In the genomic region with DNA sequence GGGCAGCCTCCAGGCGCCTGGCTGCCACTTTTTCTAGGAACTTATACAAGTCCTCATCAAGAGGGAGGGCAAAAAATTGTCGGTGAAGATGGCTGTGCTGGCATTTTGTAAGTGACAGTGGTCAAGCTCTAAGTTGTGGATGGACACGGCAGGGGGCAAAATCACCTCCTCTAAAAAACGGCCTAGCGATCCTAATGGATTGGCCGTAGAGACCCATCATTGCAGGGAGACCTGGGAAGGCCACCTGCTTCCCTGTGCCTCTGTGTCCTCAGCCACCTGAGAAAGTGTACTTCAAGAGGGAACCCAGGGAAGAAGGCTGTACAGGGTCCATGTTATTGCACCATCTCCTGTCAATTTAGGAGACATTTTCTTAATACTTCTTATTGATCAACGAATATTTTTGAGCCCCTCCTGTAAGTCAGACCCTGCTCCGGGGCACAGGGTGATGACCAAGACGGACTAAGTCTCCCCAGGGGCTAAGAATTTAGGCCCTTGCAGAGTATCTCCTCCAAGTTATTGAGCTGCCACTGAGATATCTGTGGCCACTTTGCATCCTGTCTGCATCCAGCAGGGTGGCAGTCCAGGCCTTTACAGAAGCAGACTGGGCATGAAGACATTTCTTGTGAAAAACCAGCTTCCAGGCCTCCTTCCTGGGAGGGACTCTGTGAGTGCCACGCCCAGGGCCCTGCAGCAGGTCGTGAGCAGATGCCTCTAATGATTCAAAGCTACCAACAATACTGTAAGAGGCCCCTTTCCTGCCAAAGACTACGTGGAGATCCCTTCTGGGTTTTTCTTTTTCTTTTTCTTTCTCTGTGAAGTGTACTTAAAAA, we compare ENCODE assay signal across 8 cellular contexts. TPM values are rescaled to one million over a fixed set of nuclear protein-coding genes. Genes with fewer than 3 reads are reported as not detected.
DNase-seq lines count a peak whose midpoint lies in the region.

No MANE protein-coding gene starts in this region.

- no peak overlapping the region for H3K4me3 ChIP-seq in HUES48 (ENCODE audit: low read depth, low read length)

- H3K27ac ChIP-seq in HUES48 (ENCODE audit: low read depth, low read length), result peak overlapping the region; percentile 3

- no peaks in the 10 kb centered on the region for H3K27me3 Mint-ChIP-seq in activated CD4-positive, alpha-beta memory T cell treated with anti-CD3 and anti-CD28 coated beads, Interleukin-2, amount 10 ng/mL, durations not matched to agents 7 days and 5 days

- intact Hi-C loops in posterior vena cava (cut with DNase I), result no loop called here

- POLR2A ChIA-PET in activated CD4-positive, alpha-beta memory T cell treated with anti-CD3 and anti-CD28 coated beads, Interleukin-2, amount 10 ng/mL, durations not matched to agents 7 days and 5 days (lab: Charles Lee), result interaction anchor here (0.6 to 4.6 kb wide), 17 partner anchors 9 to 522 kb away, joined by 3 to 74 read pairs (median 3); a partner anchor contains a TSS

- H3K27ac Mint-ChIP-seq in activated CD4-positive, alpha-beta memory T cell treated with anti-CD3 and anti-CD28 coated beads, Interleukin-2, amount 10 ng/mL, durations not matched to agents 7 days and 5 days, result peak overlapping the region; percentile 85

- no peaks in the 10 kb centered on the region for H3K9me3 ChIP-seq in HUES48 (ENCODE audit: control insufficient read depth, insufficient read depth, low read length)

- DNase-seq in COR-L47 (lab: John Stamatoyannopoulos, UW) (peak; percentile 34), fibroblast of peridontal ligament (ENCODE audit: extremely low read depth) (peak; percentile 23), posterior vena cava (ENCODE audit: low spot score) (no peak), cortex of kidney (lab: John Stamatoyannopoulos, UW) (no peak), ecto neural progenitor cell (ENCODE audit: low spot score) (no peak)
- peak; percentile 67 for DNase-seq in activated CD4-positive, alpha-beta memory T cell treated with anti-CD3 and anti-CD28 coated beads, Interleukin-2, amount 10 ng/mL, durations not matched to agents 7 days and 5 days
- DNase-seq in stimulated activated CD4-positive, alpha-beta T cell treated with anti-CD3 and anti-CD28 coated beads, Interleukin-2, amount 100 ng/mL, for 48 hours, result peak; percentile 39 to 49

- no peak overlapping the region for H3K9ac ChIP-seq in HUES48 (ENCODE audit: low read depth, low read length)

- peaks cover 39% of the 10 kb centered on the region for H3K4me1 ChIP-seq in HUES48 (ENCODE audit: control insufficient read depth, insufficient read depth, low read length)

- peaks cover 30% of the 10 kb centered on the region for H3K4me1 Mint-ChIP-seq in activated CD4-positive, alpha-beta memory T cell treated with anti-CD3 and anti-CD28 coated beads, Interleukin-2, amount 10 ng/mL, durations not matched to agents 7 days and 5 days

- CTCF ChIA-PET in activated CD4-positive, alpha-beta memory T cell treated with anti-CD3 and anti-CD28 coated beads, Interleukin-2, amount 10 ng/mL, durations not matched to agents 7 days and 5 days (lab: Charles Lee), result interaction anchor here (1.0 to 3.5 kb wide), 6 partner anchors 13 to 211 kb away, joined by 3 to 20 read pairs (median 4); a partner anchor contains a TSS

- no peaks in the 10 kb centered on the region for H3K36me3 ChIP-seq in HUES48 (ENCODE audit: control insufficient read depth, insufficient read depth, low read length)

- H3K4me3 Mint-ChIP-seq in activated CD4-positive, alpha-beta memory T cell treated with anti-CD3 and anti-CD28 coated beads, Interleukin-2, amount 10 ng/mL, durations not matched to agents 7 days and 5 days, result peak overlapping the region; percentile 22

- H3K9me3 Mint-ChIP-seq in activated CD4-positive, alpha-beta memory T cell treated with anti-CD3 and anti-CD28 coated beads, Interleukin-2, amount 10 ng/mL, durations not matched to agents 7 days and 5 days, result no peaks in the 10 kb centered on the region

- H3K36me3 Mint-ChIP-seq in activated CD4-positive, alpha-beta memory T cell treated with anti-CD3 and anti-CD28 coated beads, Interleukin-2, amount 10 ng/mL, durations not matched to agents 7 days and 5 days (ENCODE audit: low read depth), result no peaks in the 10 kb centered on the region

- no peaks in the 10 kb centered on the region for H3K27me3 ChIP-seq in HUES48 (ENCODE audit: control insufficient read depth, insufficient read depth, low read length)

RNA-seq across cellular contexts. Expression of a gene that starts 40.5 kb away (rescaled TPM):
- total RNA-seq in activated CD4-positive, alpha-beta memory T cell treated with anti-CD3 and anti-CD28 coated beads, Interleukin-2, amount 10 ng/mL, durations not matched to agents 7 days and 5 days, result 100 to 1,000 TPM; 235 to 242 TPM
- 100 to 1,000 TPM; 159 to 191 TPM for total RNA-seq in posterior vena cava

Comparison
In these comparisons a context has a peak if more than half of its experiments do, and no peak if none do; other contexts are left out.
1. DNase-seq: peak in COR-L47 (single experiment), activated CD4-positive, alpha-beta memory T cell treated with anti-CD3 and anti-CD28 coated beads, Interleukin-2, amount 10 ng/mL, durations not matched to agents 7 days and 5 days (single experiment), fibroblast of peridontal ligament (single experiment) and stimulated activated CD4-positive, alpha-beta T cell treated with anti-CD3 and anti-CD28 coated beads, Interleukin-2, amount 100 ng/mL, for 48 hours (2 of 2); none in posterior vena cava (single experiment), cortex of kidney (single experiment) and ecto neural progenitor cell (single experiment).